ENCODE assay signal across 1 cellular context in genomic region chr6:112911949-112912348, GRCh38.
TF ChIP-seq lines count a peak whose summit lies in the region.

No MANE protein-coding gene starts in this region.

TF ChIP-seq in SK-N-SH, 30 proteins besides CTCF, POLR2A, EP300 and RAD21 (continued from another document):
- TF ChIP-seq USF1 (IDR thresholded peaks at IDR 0.05; ENCODE audit: borderline replicate concordance, low read depth), result no peak
- TF ChIP-seq MXI1 (IDR thresholded peaks at IDR 0.05; ENCODE audit: low read depth, low read length), result no peak
- no peak for TF ChIP-seq YY1 (IDR thresholded peaks at IDR 0.05; ENCODE audit: low read depth)
- TF ChIP-seq CHD2 (IDR thresholded peaks at IDR 0.05; ENCODE audit: low read length, partially characterized antibody), result no peak
- TF ChIP-seq RXRA (IDR thresholded peaks at IDR 0.05; ENCODE audit: borderline replicate concordance, low read depth), result no peak
- no peak for TF ChIP-seq NFIC (IDR thresholded peaks at IDR 0.05; ENCODE audit: borderline replicate concordance)
- no peak for TF ChIP-seq POLR2AphosphoS5 (IDR thresholded peaks at IDR 0.05; ENCODE audit: low read depth, low read length)
- no peak for TF ChIP-seq SIN3A (IDR thresholded peaks at IDR 0.05; ENCODE audit: borderline replicate concordance, low read depth, low read length)
- no peak for TF ChIP-seq TEAD4 (IDR thresholded peaks at IDR 0.05; ENCODE audit: borderline replicate concordance, insufficient read depth)
- TF ChIP-seq TAF1 (IDR thresholded peaks at IDR 0.05; ENCODE audit: borderline replicate concordance, low read depth, low read length), result no peak
- TF ChIP-seq GABPA (IDR thresholded peaks at IDR 0.05; ENCODE audit: low read depth), result no peak
- TF ChIP-seq IRF3 (IDR thresholded peaks at IDR 0.05; ENCODE audit: low read depth, low read length), result no peak
